In genomic region chr17:17937450-17937849, GRCh38 we compare ENCODE assay signal across 1 cellular context.
TF ChIP-seq lines count a peak whose summit lies in the region.

No MANE protein-coding gene starts in this region.

TF ChIP-seq in HEK293T, 16 proteins besides CTCF, POLR2A, EP300 and RAD21 (continued from another document):
- no peak for TF ChIP-seq NFRKB (IDR thresholded peaks at IDR 0.05)
- TF ChIP-seq FOXK2 (IDR thresholded peaks at IDR 0.05): no peak
